In the genomic region with DNA sequence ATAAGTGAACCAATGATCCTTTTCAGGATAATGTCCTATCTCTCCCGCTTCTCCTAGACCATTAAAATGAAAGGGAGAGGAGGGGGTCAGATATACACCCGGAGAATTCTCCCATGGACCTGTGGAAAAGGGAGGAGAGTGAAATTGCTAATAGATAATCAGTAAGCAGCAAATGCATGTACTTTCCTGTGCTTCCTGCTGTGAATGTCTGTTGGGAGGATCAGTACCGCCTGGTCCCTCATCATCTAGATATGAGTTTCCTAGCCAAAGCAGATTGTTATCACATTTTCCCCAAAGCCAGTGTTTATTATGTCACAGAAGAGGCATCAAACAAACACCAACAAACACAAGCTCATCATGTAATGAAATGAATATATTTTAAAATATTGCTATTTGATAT, we compare ENCODE assay signal across 26 cellular contexts.
DNase-seq lines count a peak whose midpoint lies in the region; ATAC-seq and TF ChIP-seq lines count a peak whose summit lies in the region.
"Had no signal": no experiment of that assay in that cellular context is flagged by ENCODE, and none has a peak within 500 bp of the region (broad histone marks: within the 10 kb centered on the region; RNA-seq: fewer than 3 reads in every experiment).

No MANE protein-coding gene starts in this region.

- no peak overlapping the region for H2BK120ac ChIP-seq in mesenchymal stem cell (ENCODE audit: low read depth, low read length)

- H3K4me1 ChIP-seq in HCT116 (ENCODE audit: control insufficient read depth in 1 of 2, insufficient read depth in 2 of 2, low read length in 2 of 2), result no peaks in the 10 kb centered on the region
- H3K4me1 ChIP-seq in RWPE2 (ENCODE audit: insufficient read depth, poor library complexity, severe bottlenecking), result peaks cover 35% of the 10 kb centered on the region
- H3K4me1 ChIP-seq in endodermal cell (ENCODE audit: control insufficient read depth, insufficient read depth, low read length), result no peaks in the 10 kb centered on the region
- H3K4me1 ChIP-seq in mesenchymal stem cell (ENCODE audit: control insufficient read depth, insufficient read depth, low read depth, low read length), result no peaks in the 10 kb centered on the region
- H3K4me1 ChIP-seq in testis, result no peaks in the 10 kb centered on the region

- intact Hi-C loops in HCT116 (cut with micrococcal nuclease) (no loop called here), testis (cut with DNase I; ENCODE audit: low total_unique reads) (no loop called here)

- no peak overlapping the region for H4K8ac ChIP-seq in mesenchymal stem cell (ENCODE audit: low read length)

- H3K79me1 ChIP-seq in mesenchymal stem cell (replicated peaks; ENCODE audit: low read length, poor library complexity, severe bottlenecking), result no peaks in the 10 kb centered on the region

- no TSS peak for BruUV-seq in HCT116 (replicated peaks; lab: Mats Ljungman, UMichigan)

- CTCF ChIA-PET in HCT116 (lab: Charles Lee), result no interaction called here

- no peak overlapping the region for H2BK12ac ChIP-seq in mesenchymal stem cell (ENCODE audit: low read length in 2 of 2)

- no peaks in the 10 kb centered on the region for H3K9me3 Mint-ChIP-seq in endodermal cell
- H3K9me3 Mint-ChIP-seq: CD14-positive monocyte had no signal

- H2AK5ac ChIP-seq in mesenchymal stem cell (ENCODE audit: low read length, severe bottlenecking), result no peak overlapping the region

- WGBS in endodermal cell (ENCODE audit: insufficient coverage in 1 of 2, insufficient read length in 1 of 2), 2 experiments, result 91 to 100% methylated on average over 1 to 3 of the region's 3 CpGs
- WGBS in mesenchymal stem cell, result 65% methylated on average over 2 of the region's 3 CpGs
- WGBS in testis, 2 donors, result 95 to 96% methylated on average over 3 of the region's 3 CpGs

- H3K79me2 ChIP-seq in HCT116 (ENCODE audit: insufficient read depth, low read length), result no peaks in the 10 kb centered on the region

- H3K4ac ChIP-seq in mesenchymal stem cell (ENCODE audit: low read depth in 1 of 2, low read length in 2 of 2), result peak overlapping the region in 1 of 2 experiments; percentile 46

- no peak overlapping the region for H2BK5ac ChIP-seq in mesenchymal stem cell (ENCODE audit: low read depth, low read length, poor library complexity, severe bottlenecking)

- no peak overlapping the region for H3K4me3 ChIP-seq in HCT116 (replicated peaks in 1 of 2; ENCODE audit: low read depth in 1 of 2, low read length in 2 of 2)
- H3K4me3 ChIP-seq in RWPE2 (ENCODE audit: severe bottlenecking), result no peak overlapping the region
- H3K4me3 ChIP-seq in endodermal cell (ENCODE audit: low read length), result no peak overlapping the region
- no peak overlapping the region for H3K4me3 ChIP-seq in mesenchymal stem cell (ENCODE audit: insufficient read depth in 1 of 2, low read depth in 1 of 2, low read length in 2 of 2)
- H3K4me3 ChIP-seq in testis, result no peak overlapping the region
- H3K4me3 ChIP-seq: BLaER1, GM12878 had no signal

- no peak for DNase-seq in HCT116 (ENCODE audit: low read depth, low spot score)
- no peak for DNase-seq in RWPE2 (ENCODE audit: low spot score)
- DNase-seq in endodermal cell, result no peak
- DNase-seq in mesenchymal stem cell, result peak; percentile 8
- DNase-seq in stimulated activated CD4-positive, alpha-beta T cell treated with anti-CD3 and anti-CD28 coated beads, Interleukin-1b, Interleukin-23, amount 100 ng/mL, for 48 hours, result no peak
- DNase-seq in testis, result no peak
- DNase-seq in NCI-H187 (lab: John Stamatoyannopoulos, UW), result no peak
- DNase-seq: 8988T; ACHN; BE2C; C1 segment of cervical spinal cord; CD4-positive, alpha-beta memory T cell; CD4-positive, CD25-positive, alpha-beta regulatory T cell; CD8-positive, alpha-beta memory T cell; COR-L47; DMS 273 treated with DMSO at 0.1 percent for 48 hours; DMS153; DMS53; DMS79; DND-41; EL; GDM1 had no signal

- no peaks in the 10 kb centered on the region for H3K27me3 Mint-ChIP-seq in endodermal cell (ENCODE audit: insufficient read depth)
- H3K27me3 Mint-ChIP-seq: CD4-positive, alpha-beta memory T cell; CD8-positive, alpha-beta memory T cell had no signal

- no peak overlapping the region for H3K23ac ChIP-seq in mesenchymal stem cell (ENCODE audit: low read length in 2 of 2)

- no peak for TF ChIP-seq RAD21 in HCT116 (IDR thresholded peaks at IDR 0.05; ENCODE audit: low read depth)

- RAD21 ChIA-PET in HCT116 (lab: Charles Lee; ENCODE audit: low non-redundant PET in 1 of 2, low total read pairs in 2 of 2, uncharacterized antibody in 2 of 2, unreplicated experiment in 2 of 2), result no interaction called here

- ATAC-seq in HCT116 (no peak), RWPE2 (ENCODE audit: low read depth) (no peak), GM21528 (IDR thresholded peaks at IDR 0.05; ENCODE audit: low FRiP score, unreplicated experiment) (no peak)
- ATAC-seq: GM12878 had no signal

- H3K4me1 Mint-ChIP-seq in endodermal cell, result peaks cover 2% of the 10 kb centered on the region
- H3K4me1 Mint-ChIP-seq: CD14-positive monocyte; CD4-positive, alpha-beta memory T cell; CD4-positive, CD25-positive, alpha-beta regulatory T cell; CD8-positive, alpha-beta memory T cell had no signal

- H3K4me3 Mint-ChIP-seq in endodermal cell, result no peak overlapping the region
- H3K4me3 Mint-ChIP-seq: CD14-positive monocyte; CD4-positive, alpha-beta memory T cell; CD4-positive, CD25-positive, alpha-beta regulatory T cell; CD8-positive, alpha-beta memory T cell had no signal

- H3K9me2 ChIP-seq in HCT116 (ENCODE audit: insufficient read depth), result no peaks in the 10 kb centered on the region

- H3K9me3 ChIP-seq in HCT116 (ENCODE audit: control insufficient read depth in 1 of 2, insufficient read depth in 1 of 2, low read depth in 1 of 2, low read length in 2 of 2) (no peaks in the 10 kb centered on the region), RWPE2 (ENCODE audit: severe bottlenecking) (peaks cover 2% of the 10 kb centered on the region), endodermal cell (ENCODE audit: control insufficient read depth, low read length) (no peaks in the 10 kb centered on the region), mesenchymal stem cell (ENCODE audit: control insufficient read depth, low read length) (no peaks in the 10 kb centered on the region), testis (no peaks in the 10 kb centered on the region)
- H3K9me3 ChIP-seq: BE2C, BLaER1 had no signal

- POLR2A ChIA-PET in HCT116 (lab: Charles Lee), result no interaction called here

- H2BK15ac ChIP-seq in mesenchymal stem cell (ENCODE audit: low read depth, poor library complexity, severe bottlenecking), result no peak overlapping the region

- H2AFZ ChIP-seq in HCT116 (ENCODE audit: low read depth, low read length, poor library complexity, severe bottlenecking) (peak overlapping the region; percentile 33), mesenchymal stem cell (ENCODE audit: low read depth, low read length) (no peak overlapping the region)

- no peak for TF ChIP-seq POLR2A in HCT116 (IDR thresholded peaks at IDR 0.05; ENCODE audit: borderline replicate concordance, extremely low read depth, insufficient read depth, insufficient read length)
- no peak for TF ChIP-seq POLR2A in testis (IDR thresholded peaks at IDR 0.05)

- H3K14ac ChIP-seq in mesenchymal stem cell (ENCODE audit: low read length in 2 of 2), result no peak overlapping the region

- H3K36me3 ChIP-seq in HCT116 (ENCODE audit: control insufficient read depth in 1 of 2, insufficient read depth in 2 of 2, low read length in 2 of 2) (no peaks in the 10 kb centered on the region), RWPE2 (ENCODE audit: low read depth) (no peaks in the 10 kb centered on the region), endodermal cell (ENCODE audit: control insufficient read depth, insufficient read depth, low read length) (no peaks in the 10 kb centered on the region), mesenchymal stem cell (ENCODE audit: control insufficient read depth in 1 of 2, insufficient read depth in 2 of 2, low read depth in 1 of 2, low read length in 2 of 2) (no peaks in the 10 kb centered on the region), testis (ENCODE audit: low read depth, missing control alignments) (no peaks in the 10 kb centered on the region)
- H3K36me3 ChIP-seq: BE2C, BLaER1 had no signal

- no peak overlapping the region for H3K18ac ChIP-seq in mesenchymal stem cell (ENCODE audit: low read depth in 1 of 2, low read length in 2 of 2)

- H3K27ac Mint-ChIP-seq in endodermal cell, result peak overlapping the region; percentile 26
- H3K27ac Mint-ChIP-seq: CD14-positive monocyte; CD4-positive, alpha-beta memory T cell; CD4-positive, CD25-positive, alpha-beta regulatory T cell had no signal

- H4K91ac ChIP-seq in mesenchymal stem cell (ENCODE audit: low read length), result no peak overlapping the region

- TF ChIP-seq CTCF in HCT116 (IDR thresholded peaks at IDR 0.05 in 2 of 3, conservative IDR thresholded peaks at IDR 0.05 in 1 of 3; ENCODE audit: borderline replicate concordance in 1 of 3, insufficient read depth in 1 of 3, low read depth in 2 of 3, low read length in 2 of 3), result no peak
- TF ChIP-seq CTCF in RWPE2 (IDR thresholded peaks at IDR 0.05; ENCODE audit: poor library complexity, severe bottlenecking), result no peak
- TF ChIP-seq CTCF in endodermal cell (conservative IDR thresholded peaks at IDR 0.05), result no peak
- TF ChIP-seq CTCF in testis (IDR thresholded peaks at IDR 0.05), result no peak

- H3K9ac ChIP-seq in HCT116 (ENCODE audit: low read length), result no peak overlapping the region
- H3K9ac ChIP-seq in endodermal cell (ENCODE audit: extremely low read depth, low read length, poor library complexity, severe bottlenecking), result no peak overlapping the region
- H3K9ac ChIP-seq in mesenchymal stem cell (ENCODE audit: low read length), result no peak overlapping the region
- H3K9ac ChIP-seq: BLaER1 had no signal

- no peaks in the 10 kb centered on the region for H3K36me3 Mint-ChIP-seq in endodermal cell (ENCODE audit: low read depth)
- H3K36me3 Mint-ChIP-seq: CD14-positive monocyte; CD4-positive, alpha-beta memory T cell; CD4-positive, CD25-positive, alpha-beta regulatory T cell; CD8-positive, alpha-beta memory T cell had no signal

- H3K27ac ChIP-seq in HCT116 (ENCODE audit: low read depth, low read length) (no peak overlapping the region), RWPE2 (ENCODE audit: poor library complexity, severe bottlenecking) (peak overlapping the region; percentile 4), endodermal cell (ENCODE audit: low read depth, low read length) (no peak overlapping the region), mesenchymal stem cell (ENCODE audit: low read length, poor library complexity, severe bottlenecking) (no peak overlapping the region), testis (no peak overlapping the region)
- H3K27ac ChIP-seq: BLaER1 had no signal

- H4K20me1 ChIP-seq in HCT116 (ENCODE audit: insufficient read depth), result no peaks in the 10 kb centered on the region
- H4K20me1 ChIP-seq: BLaER1 had no signal

- no peaks in the 10 kb centered on the region for H3K27me3 ChIP-seq in HCT116 (ENCODE audit: insufficient read depth, low read length)
- no peaks in the 10 kb centered on the region for H3K27me3 ChIP-seq in RWPE2 (ENCODE audit: insufficient read depth, poor library complexity, severe bottlenecking)
- H3K27me3 ChIP-seq in endodermal cell (ENCODE audit: control insufficient read depth, insufficient read depth, low read length, poor library complexity, severe bottlenecking), result no peaks in the 10 kb centered on the region
- no peaks in the 10 kb centered on the region for H3K27me3 ChIP-seq in mesenchymal stem cell (ENCODE audit: control insufficient read depth in 1 of 2, insufficient read depth in 1 of 2, low read length in 2 of 2)
- H3K27me3 ChIP-seq in testis, result no peaks in the 10 kb centered on the region
- H3K27me3 ChIP-seq: BE2C, BLaER1 had no signal

- H3K4me2 ChIP-seq in HCT116 (ENCODE audit: low read length) (no peak overlapping the region), mesenchymal stem cell (ENCODE audit: low read length, poor library complexity, severe bottlenecking) (no peak overlapping the region)
- H3K4me2 ChIP-seq: BLaER1 had no signal
